18 cellular contexts compared by ENCODE assay signal in the genomic region with DNA sequence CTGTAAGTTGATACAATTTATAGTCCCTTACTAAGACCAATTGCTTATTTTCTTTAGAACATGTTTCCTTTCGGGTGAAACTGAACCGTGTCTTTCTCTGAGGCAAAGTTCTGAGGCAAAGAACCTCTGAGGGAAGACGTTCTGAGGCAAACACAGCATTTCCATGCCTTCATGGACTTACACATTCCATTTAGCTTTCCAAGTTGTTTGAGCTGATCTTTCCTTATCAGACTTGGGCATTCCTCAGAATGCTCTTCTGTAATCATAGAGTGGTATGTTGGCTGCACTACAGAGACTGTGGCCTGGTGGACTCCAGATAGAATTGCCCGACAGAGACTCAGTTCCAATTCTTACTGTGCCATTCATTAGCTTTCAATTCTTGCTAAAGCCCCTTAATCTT.
DNase-seq lines count a peak whose midpoint lies in the region; ATAC-seq and TF ChIP-seq lines count a peak whose summit lies in the region.
"Had no signal": no experiment of that assay in that cellular context is flagged by ENCODE, and none has a peak within 500 bp of the region (broad histone marks: within the 10 kb centered on the region; RNA-seq: fewer than 3 reads in every experiment).

No MANE protein-coding gene starts in this region.

- no peak overlapping the region for H2BK5ac ChIP-seq in trophoblast cell (ENCODE audit: low read depth, low read length, poor library complexity)

- no peak overlapping the region for H2BK12ac ChIP-seq in trophoblast cell (ENCODE audit: low read length)

- no peak overlapping the region for H2AK5ac ChIP-seq in trophoblast cell (ENCODE audit: low read length)

- H3K9me3 Mint-ChIP-seq in CD14-positive monocyte, result peaks cover 0 to 2% (median 0%) of the 10 kb centered on the region in 7 donors
- no peaks in the 10 kb centered on the region for H3K9me3 Mint-ChIP-seq in activated T-helper 2 cell treated with anti-CD3 and anti-CD28 coated beads, Interferon-gamma antibody, Interleukin-2, Interleukin-4, amounts not matched to agents 10 μg/mL and 5 μg/mL and 100 μg/mL, durations not matched to agents 14 hours and 24 hours and 36 hours
- H3K9me3 Mint-ChIP-seq: activated T-cell treated with anti-CD3 and anti-CD28 coated beads, Interleukin-2, amount 50 U/mL, for 72 hours had no signal

- no peak overlapping the region for H3K14ac ChIP-seq in trophoblast cell (ENCODE audit: low read length)

- whole genome bisulfite sequencing in trophoblast cell (ENCODE audit: extremely low coverage, insufficient coverage, insufficient read length), result no CpG with 5 or more reads among the region's 4 CpGs
- WGBS in esophagus muscularis mucosa, result 47% methylated on average over 4 of the region's 4 CpGs

- no peak for TF ChIP-seq CTCF in choroid plexus epithelial cell (conservative IDR thresholded peaks at IDR 0.05; ENCODE audit: low read depth, low read length)
- no peak for TF ChIP-seq CTCF in CD14-positive monocyte (IDR thresholded peaks at IDR 0.05)
- no peak for TF ChIP-seq CTCF in esophagus muscularis mucosa (IDR thresholded peaks at IDR 0.05)

- no peaks in the 10 kb centered on the region for H3K79me1 ChIP-seq in trophoblast cell (ENCODE audit: low read length)

- no peak overlapping the region for H3K9ac ChIP-seq in trophoblast cell (ENCODE audit: low read length)
- H3K9ac ChIP-seq: BLaER1 treated with 17β-estradiol and CSF1 and Interleukin-3, amounts not matched to agents 10 nM and 100 nM had no signal

- intact Hi-C loops in CD14-positive monocyte (cut with micrococcal nuclease), result no loop called here
- intact Hi-C loops in esophagus muscularis mucosa (cut with DNase I), result no loop called here
- intact Hi-C loops in activated T-helper 2 cell treated with anti-CD3 and anti-CD28 coated beads, Interferon-gamma antibody, Interleukin-2, Interleukin-4, amounts not matched to agents 10 μg/mL and 5 μg/mL and 100 μg/mL, durations not matched to agents 14 hours and 24 hours and 36 hours (cut with micrococcal nuclease), result no loop called here

- no peak overlapping the region for H3K27ac ChIP-seq in trophoblast cell (ENCODE audit: low read depth, low read length)
- H3K27ac ChIP-seq in esophagus muscularis mucosa (replicated peaks in 1 of 4), result no peak overlapping the region
- H3K27ac ChIP-seq: BLaER1 treated with 17β-estradiol and CSF1 and Interleukin-3, amounts not matched to agents 10 nM and 100 nM; colonic mucosa; SJSA1 had no signal

- H3K4me3 ChIP-seq in choroid plexus epithelial cell (ENCODE audit: low read depth, low read length), result no peak overlapping the region
- H3K4me3 ChIP-seq in trophoblast cell (ENCODE audit: low read depth, low read length), result no peak overlapping the region
- H3K4me3 ChIP-seq in esophagus muscularis mucosa, result no peak overlapping the region
- H3K4me3 ChIP-seq: BLaER1 treated with 17β-estradiol and CSF1 and Interleukin-3, amounts not matched to agents 10 nM and 100 nM; colonic mucosa; K562; SJSA1 had no signal

- no peak overlapping the region for H3K23ac ChIP-seq in trophoblast cell (ENCODE audit: low read length)

- H3K18ac ChIP-seq in trophoblast cell (ENCODE audit: low read length), result no peak overlapping the region

- no peak overlapping the region for H4K12ac ChIP-seq in trophoblast cell (ENCODE audit: low read depth, low read length)

- H3K4ac ChIP-seq in trophoblast cell (ENCODE audit: low read depth, low read length), result no peak overlapping the region

- no peak overlapping the region for H3K4me2 ChIP-seq in trophoblast cell (ENCODE audit: low read length)
- H3K4me2 ChIP-seq: BLaER1 treated with 17β-estradiol and CSF1 and Interleukin-3, amounts not matched to agents 10 nM and 100 nM had no signal

- H3K9me3 ChIP-seq in trophoblast cell (ENCODE audit: insufficient read depth, low read depth, low read length) (no peaks in the 10 kb centered on the region), esophagus muscularis mucosa (no peaks in the 10 kb centered on the region)
- H3K9me3 ChIP-seq: BLaER1 treated with 17β-estradiol and CSF1 and Interleukin-3, amounts not matched to agents 10 nM and 100 nM; colonic mucosa; SJSA1 had no signal

- no peak for TF ChIP-seq EP300 in esophagus muscularis mucosa (IDR thresholded peaks at IDR 0.05)

- H3K4me1 Mint-ChIP-seq in CD14-positive monocyte, result no peaks in the 10 kb centered on the region
- no peaks in the 10 kb centered on the region for H3K4me1 Mint-ChIP-seq in activated T-helper 2 cell treated with anti-CD3 and anti-CD28 coated beads, Interferon-gamma antibody, Interleukin-2, Interleukin-4, amounts not matched to agents 10 μg/mL and 5 μg/mL and 100 μg/mL, durations not matched to agents 14 hours and 24 hours and 36 hours (ENCODE audit: low read depth)

- H3K4me3 Mint-ChIP-seq in CD14-positive monocyte, result no peak overlapping the region
- H3K4me3 Mint-ChIP-seq in activated T-helper 2 cell treated with anti-CD3 and anti-CD28 coated beads, Interferon-gamma antibody, Interleukin-2, Interleukin-4, amounts not matched to agents 10 μg/mL and 5 μg/mL and 100 μg/mL, durations not matched to agents 14 hours and 24 hours and 36 hours (ENCODE audit: low read depth), result no peak overlapping the region
- H3K4me3 Mint-ChIP-seq: activated T-cell treated with anti-CD3 and anti-CD28 coated beads, Interleukin-2, amount 50 U/mL, for 72 hours had no signal

- H3K27me3 ChIP-seq in trophoblast cell (ENCODE audit: insufficient read depth, low read length) (no peaks in the 10 kb centered on the region), esophagus muscularis mucosa (no peaks in the 10 kb centered on the region)
- H3K27me3 ChIP-seq: BLaER1 treated with 17β-estradiol and CSF1 and Interleukin-3, amounts not matched to agents 10 nM and 100 nM; colonic mucosa had no signal

- no peaks in the 10 kb centered on the region for H3K79me2 ChIP-seq in trophoblast cell (ENCODE audit: control insufficient read depth, insufficient read depth, low read length, poor library complexity)

- DNase-seq in NCI-H226, result peak; percentile 91
- DNase-seq in choroid plexus epithelial cell (ENCODE audit: low read depth), result peak; percentile 69
- DNase-seq in iris pigment epithelial cell (ENCODE audit: low read depth), result peak; percentile 67
- DNase-seq in trophoblast cell, result peak; percentile 31 to 81
- no peak for DNase-seq in CD14-positive monocyte (ENCODE audit: low spot score)
- DNase-seq in esophagus muscularis mucosa (ENCODE audit: extremely low spot score), result no peak
- no peak for DNase-seq in activated T-helper 2 cell treated with anti-CD3 and anti-CD28 coated beads, Interferon-gamma antibody, Interleukin-2, Interleukin-4, amounts not matched to agents 10 μg/mL and 5 μg/mL and 100 μg/mL, durations not matched to agents 14 hours and 24 hours and 36 hours (ENCODE audit: low spot score)
- DNase-seq: activated T-cell treated with anti-CD3 and anti-CD28 coated beads, Interleukin-2, amount 50 U/mL, for 72 hours; colonic mucosa; DMS79 treated with DMSO at 0.1 percent for 48 hours; erythroblast; NCI-H1092 treated with DMSO at 0.1 percent for 48 hours; stimulated activated CD4-positive, alpha-beta T cell treated with anti-CD3 and anti-CD28 coated beads, Interleukin-4, amount 100 ng/mL, for 1 hour had no signal

- no peaks in the 10 kb centered on the region for H3K36me3 Mint-ChIP-seq in CD14-positive monocyte
- H3K36me3 Mint-ChIP-seq in activated T-helper 2 cell treated with anti-CD3 and anti-CD28 coated beads, Interferon-gamma antibody, Interleukin-2, Interleukin-4, amounts not matched to agents 10 μg/mL and 5 μg/mL and 100 μg/mL, durations not matched to agents 14 hours and 24 hours and 36 hours (ENCODE audit: low read depth), result no peaks in the 10 kb centered on the region

- no peak overlapping the region for H3K27ac Mint-ChIP-seq in CD14-positive monocyte
- no peak overlapping the region for H3K27ac Mint-ChIP-seq in activated T-helper 2 cell treated with anti-CD3 and anti-CD28 coated beads, Interferon-gamma antibody, Interleukin-2, Interleukin-4, amounts not matched to agents 10 μg/mL and 5 μg/mL and 100 μg/mL, durations not matched to agents 14 hours and 24 hours and 36 hours
- H3K27ac Mint-ChIP-seq: activated T-cell treated with anti-CD3 and anti-CD28 coated beads, Interleukin-2, amount 50 U/mL, for 72 hours had no signal

- H4K8ac ChIP-seq in trophoblast cell (ENCODE audit: low read depth, low read length), result no peak overlapping the region

- no peaks in the 10 kb centered on the region for H3K4me1 ChIP-seq in trophoblast cell (ENCODE audit: control insufficient read depth in 1 of 2, insufficient read depth in 2 of 2, low read length in 2 of 2)
- H3K4me1 ChIP-seq in esophagus muscularis mucosa, result peaks cover 0 to 19% (median 12%) of the 10 kb centered on the region in 4 donors
- H3K4me1 ChIP-seq: BLaER1 treated with 17β-estradiol and CSF1 and Interleukin-3, amounts not matched to agents 10 nM and 100 nM; colonic mucosa; SJSA1 had no signal

- H3K36me3 ChIP-seq in trophoblast cell (ENCODE audit: control insufficient read depth in 1 of 2, insufficient read depth in 2 of 2, low read length in 2 of 2) (no peaks in the 10 kb centered on the region), esophagus muscularis mucosa (no peaks in the 10 kb centered on the region)
- H3K36me3 ChIP-seq: BLaER1 treated with 17β-estradiol and CSF1 and Interleukin-3, amounts not matched to agents 10 nM and 100 nM; colonic mucosa; SJSA1 had no signal

- no peak overlapping the region for H4K91ac ChIP-seq in trophoblast cell (ENCODE audit: low read depth, low read length)

- H3K27me3 Mint-ChIP-seq in CD14-positive monocyte (ENCODE audit: low read depth in 3 of 3), result no peaks in the 10 kb centered on the region
- no peaks in the 10 kb centered on the region for H3K27me3 Mint-ChIP-seq in activated T-helper 2 cell treated with anti-CD3 and anti-CD28 coated beads, Interferon-gamma antibody, Interleukin-2, Interleukin-4, amounts not matched to agents 10 μg/mL and 5 μg/mL and 100 μg/mL, durations not matched to agents 14 hours and 24 hours and 36 hours (ENCODE audit: low read depth)

- no peak overlapping the region for H2AFZ ChIP-seq in trophoblast cell (ENCODE audit: insufficient read depth, low read length, poor library complexity)

- TF ChIP-seq POLR2A in esophagus muscularis mucosa (IDR thresholded peaks at IDR 0.05; ENCODE audit: low read depth), result no peak

- ATAC-seq in GM18520 (IDR thresholded peaks at IDR 0.05; ENCODE audit: unreplicated experiment), result no peak
- ATAC-seq: activated T-cell treated with anti-CD3 and anti-CD28 coated beads, Interleukin-2, amount 50 U/mL, for 72 hours; K562; sciatic nerve had no signal

- H2BK120ac ChIP-seq in trophoblast cell (ENCODE audit: insufficient read depth, low read length, poor library complexity), result no peak overlapping the region

Comparison
In these comparisons a context has a peak if more than half of its experiments do, and no peak if none do; other contexts are left out.
1. DNase-seq: peak in NCI-H226 (single experiment), choroid plexus epithelial cell (single experiment), iris pigment epithelial cell (single experiment) and trophoblast cell (2 of 2); none in CD14-positive monocyte (single experiment), esophagus muscularis mucosa (single experiment) and activated T-helper 2 cell treated with anti-CD3 and anti-CD28 coated beads, Interferon-gamma antibody, Interleukin-2, Interleukin-4, amounts not matched to agents 10 μg/mL and 5 μg/mL and 100 μg/mL, durations not matched to agents 14 hours and 24 hours and 36 hours (single experiment).